In the genomic region with DNA sequence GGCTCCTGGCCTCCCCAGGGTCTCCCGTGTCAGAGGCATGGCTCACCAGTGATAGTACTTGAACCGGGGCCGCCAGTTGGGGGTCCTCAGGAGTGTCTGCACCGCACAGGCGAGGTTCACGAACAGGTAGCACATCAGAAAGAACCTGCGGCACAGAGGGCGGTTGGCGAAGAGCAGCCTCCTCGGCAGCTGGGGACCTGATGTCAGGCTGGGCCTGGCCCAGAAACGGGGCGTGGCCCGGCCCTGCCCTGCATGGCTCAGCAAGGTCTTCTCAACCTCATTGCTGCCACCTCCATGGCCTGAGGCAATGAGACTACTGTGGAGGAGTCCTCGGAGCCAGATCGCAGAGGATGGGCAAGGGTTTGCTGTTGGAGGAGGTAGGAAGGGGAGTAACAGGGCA, we compare ENCODE assay signal across 1 cellular context.
TF ChIP-seq lines count a peak whose summit lies in the region.

No MANE protein-coding gene starts in this region.

TF ChIP-seq in HepG2, 621 proteins besides CTCF, POLR2A, EP300 and RAD21:
- TF ChIP-seq, protein P1, sequence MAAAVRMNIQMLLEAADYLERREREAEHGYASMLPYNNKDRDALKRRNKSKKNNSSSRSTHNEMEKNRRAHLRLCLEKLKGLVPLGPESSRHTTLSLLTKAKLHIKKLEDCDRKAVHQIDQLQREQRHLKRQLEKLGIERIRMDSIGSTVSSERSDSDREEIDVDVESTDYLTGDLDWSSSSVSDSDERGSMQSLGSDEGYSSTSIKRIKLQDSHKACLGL (CRISPR knock-in tag; IDR thresholded peaks at IDR 0.05), result 0 out of 2 replicates have a peak, but pooled peaks have one; percentile 9
- TF ChIP-seq ZNF776 (CRISPR knock-in tag; IDR thresholded peaks at IDR 0.05) (0 out of 2 replicates have a peak, but pooled peaks have one; percentile 11), RBFOX2 (IDR thresholded peaks at IDR 0.05; ENCODE audit: low read depth, low read length) (peak; percentile 36; the same call in 1 of the 2 replicates), POLR2AphosphoS5 (IDR thresholded peaks at IDR 0.05; ENCODE audit: low read depth, low read length) (peak; percentile 24), NFKB2 (CRISPR knock-in tag; IDR thresholded peaks at IDR 0.05; ENCODE audit: borderline replicate concordance) (0 out of 2 replicates have a peak, but pooled peaks have one; percentile 16), ZNF709 (CRISPR knock-in tag; IDR thresholded peaks at IDR 0.05) (no peak), SP1 (IDR thresholded peaks at IDR 0.05) (no peak), SP1 (CRISPR knock-in tag; IDR thresholded peaks at IDR 0.05) (no peak)
